Comparison of ENCODE assay signal across 10 cellular contexts in the genomic region with DNA sequence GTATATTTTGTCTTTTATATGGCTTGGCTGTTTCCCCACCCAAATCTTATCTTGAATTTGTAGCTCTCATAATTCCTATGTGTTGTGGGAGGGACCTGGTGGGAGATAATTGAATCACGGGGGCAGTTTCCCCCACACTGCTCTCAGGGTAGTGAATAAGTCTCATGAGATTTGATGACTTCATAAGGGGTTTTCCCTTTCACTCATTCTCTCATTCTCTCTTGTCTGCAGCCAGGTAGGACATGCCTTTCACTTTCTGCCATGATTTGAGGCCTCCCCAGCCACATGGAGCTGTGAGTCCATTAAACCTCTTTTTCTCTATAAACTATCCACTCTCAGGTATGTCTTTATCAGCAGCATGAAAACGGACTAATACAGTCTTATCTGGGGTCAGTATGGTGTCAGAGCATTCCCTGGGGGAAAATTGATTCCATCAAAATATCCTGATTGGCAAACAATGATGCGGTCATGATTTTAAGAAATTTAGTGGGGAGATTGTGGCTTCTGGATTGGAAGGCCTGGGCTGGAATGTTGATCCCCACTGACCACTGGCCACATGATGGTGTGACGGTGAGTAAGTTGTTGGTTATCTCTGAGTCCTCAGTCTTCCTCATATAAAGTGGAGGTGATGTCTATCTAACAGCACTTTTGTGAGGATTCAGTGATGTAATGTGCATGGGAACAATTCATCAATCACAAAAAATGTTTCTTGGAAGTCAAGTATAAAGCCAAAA.
DNase-seq lines count a peak whose midpoint lies in the region; ATAC-seq, FAIRE-seq and TF ChIP-seq lines count a peak whose summit lies in the region.
"Had no signal": no experiment of that assay in that cellular context is flagged by ENCODE, and none has a peak within 500 bp of the region (broad histone marks: within the 10 kb centered on the region; RNA-seq: fewer than 3 reads in every experiment).

No MANE protein-coding gene starts in this region.

- no peaks in the 10 kb centered on the region for H3K9me3 ChIP-seq in HAP-1

- no peak for FAIRE-seq in urothelium cell line (lab: Jason Lieb, UNC)

- H3K27me3 ChIP-seq in HAP-1 (ENCODE audit: low read depth) = no peaks in the 10 kb centered on the region

- peaks cover 1% of the 10 kb centered on the region for H3K9me3 Mint-ChIP-seq in activated naive CD4-positive, alpha-beta T cell treated with anti-CD3 and anti-CD28 coated beads, Interleukin-2, amount 10 ng/mL, durations not matched to agents 7 days and 5 days
- H3K9me3 Mint-ChIP-seq in activated naive CD8-positive, alpha-beta T cell (ENCODE audit: low read depth) = no peaks in the 10 kb centered on the region
- H3K9me3 Mint-ChIP-seq in stimulated activated naive B cell treated with anti-CD40 and anti-IgM and Interleukin-4, amounts not matched to agents 10 μg/mL and 1 μg/mL and 100 μg/mL, for 72 hours = peaks cover 1 to 7% of the 10 kb centered on the region in 2 donors

- in situ Hi-C loops in HAP-1 (cut with MboI; ENCODE audit: low sequenced_read_pairs) = no loop called here

- H3K4me3 Mint-ChIP-seq in activated naive CD4-positive, alpha-beta T cell treated with anti-CD3 and anti-CD28 coated beads, Interleukin-2, amount 10 ng/mL, durations not matched to agents 7 days and 5 days = no peak overlapping the region
- peak overlapping the region; percentile 33 for H3K4me3 Mint-ChIP-seq in activated naive CD8-positive, alpha-beta T cell
- peak overlapping the region in 1 of 2 donors; percentile 1 for H3K4me3 Mint-ChIP-seq in stimulated activated naive B cell treated with anti-CD40 and anti-IgM and Interleukin-4, amounts not matched to agents 10 μg/mL and 1 μg/mL and 100 μg/mL, for 72 hours

- ATAC-seq in HG03097 (IDR thresholded peaks at IDR 0.05; ENCODE audit: low FRiP score, unreplicated experiment) = peak; percentile 44
- peak; percentile 84 to 85 for ATAC-seq in stimulated activated naive B cell treated with anti-CD40 and anti-IgM and Interleukin-4, amounts not matched to agents 10 μg/mL and 1 μg/mL and 100 μg/mL, for 72 hours (replicated peaks)

- H3K4me1 ChIP-seq in HAP-1 = no peaks in the 10 kb centered on the region

- no peak overlapping the region for H3K27ac Mint-ChIP-seq in activated naive CD4-positive, alpha-beta T cell treated with anti-CD3 and anti-CD28 coated beads, Interleukin-2, amount 10 ng/mL, durations not matched to agents 7 days and 5 days
- peak overlapping the region; percentile 84 for H3K27ac Mint-ChIP-seq in activated naive CD8-positive, alpha-beta T cell
- peak overlapping the region; percentile 77 for H3K27ac Mint-ChIP-seq in stimulated activated naive B cell treated with anti-CD40 and anti-IgM and Interleukin-4, amounts not matched to agents 10 μg/mL and 1 μg/mL and 100 μg/mL, for 72 hours
- H3K27ac Mint-ChIP-seq: progenitor cell of endocrine pancreas had no signal

- TF ChIP-seq CTCF in GM10266 (IDR thresholded peaks at IDR 0.05; ENCODE audit: control insufficient read depth, insufficient read depth, low read depth, missing control alignments) = no peak

- DNase-seq in activated naive CD4-positive, alpha-beta T cell treated with Interleukin-2 at 50 U/mL for 16 hours = peak; percentile 51
- no peak for DNase-seq in activated naive CD4-positive, alpha-beta T cell treated with anti-CD3 and anti-CD28 coated beads, Interleukin-2, amount 10 ng/mL, durations not matched to agents 7 days and 5 days
- DNase-seq in stimulated activated naive B cell treated with anti-CD40 and anti-IgM and Interleukin-4, amounts not matched to agents 10 μg/mL and 1 μg/mL and 100 μg/mL, for 72 hours = no peak
- DNase-seq in GM10266 (ENCODE audit: extremely low spot score) (no peak), HAP-1 (ENCODE audit: low spot score in 2 of 2) (no peak), urothelium cell line (ENCODE audit: low spot score) (no peak)
- DNase-seq: foreskin melanocyte had no signal

- H3K36me3 Mint-ChIP-seq in activated naive CD4-positive, alpha-beta T cell treated with anti-CD3 and anti-CD28 coated beads, Interleukin-2, amount 10 ng/mL, durations not matched to agents 7 days and 5 days = no peaks in the 10 kb centered on the region
- peaks cover 5% of the 10 kb centered on the region for H3K36me3 Mint-ChIP-seq in activated naive CD8-positive, alpha-beta T cell
- peaks cover 3 to 6% of the 10 kb centered on the region in 2 donors for H3K36me3 Mint-ChIP-seq in stimulated activated naive B cell treated with anti-CD40 and anti-IgM and Interleukin-4, amounts not matched to agents 10 μg/mL and 1 μg/mL and 100 μg/mL, for 72 hours

- CTCF ChIA-PET in activated naive CD4-positive, alpha-beta T cell treated with anti-CD3 and anti-CD28 coated beads, Interleukin-2, amount 10 ng/mL, durations not matched to agents 7 days and 5 days (lab: Charles Lee) = interaction anchor here (0.7 kb wide), 1 partner anchor 126 kb away, joined by 3 read pairs; no protein-coding TSS in a partner anchor

- H3K36me3 ChIP-seq in HAP-1 (replicated peaks) = no peaks in the 10 kb centered on the region

- H3K27me3 Mint-ChIP-seq in activated naive CD4-positive, alpha-beta T cell treated with anti-CD3 and anti-CD28 coated beads, Interleukin-2, amount 10 ng/mL, durations not matched to agents 7 days and 5 days = peaks cover 5% of the 10 kb centered on the region
- H3K27me3 Mint-ChIP-seq in activated naive CD8-positive, alpha-beta T cell = no peaks in the 10 kb centered on the region
- no peaks in the 10 kb centered on the region for H3K27me3 Mint-ChIP-seq in stimulated activated naive B cell treated with anti-CD40 and anti-IgM and Interleukin-4, amounts not matched to agents 10 μg/mL and 1 μg/mL and 100 μg/mL, for 72 hours

- no peaks in the 10 kb centered on the region for H3K4me1 Mint-ChIP-seq in activated naive CD4-positive, alpha-beta T cell treated with anti-CD3 and anti-CD28 coated beads, Interleukin-2, amount 10 ng/mL, durations not matched to agents 7 days and 5 days
- peaks cover 38% of the 10 kb centered on the region for H3K4me1 Mint-ChIP-seq in activated naive CD8-positive, alpha-beta T cell (ENCODE audit: low read depth)
- H3K4me1 Mint-ChIP-seq in stimulated activated naive B cell treated with anti-CD40 and anti-IgM and Interleukin-4, amounts not matched to agents 10 μg/mL and 1 μg/mL and 100 μg/mL, for 72 hours = peaks cover 21 to 42% of the 10 kb centered on the region in 2 donors

- no peak overlapping the region for H3K4me3 ChIP-seq in HAP-1
